ENCODE assay signal across 11 cellular contexts in the genomic region with DNA sequence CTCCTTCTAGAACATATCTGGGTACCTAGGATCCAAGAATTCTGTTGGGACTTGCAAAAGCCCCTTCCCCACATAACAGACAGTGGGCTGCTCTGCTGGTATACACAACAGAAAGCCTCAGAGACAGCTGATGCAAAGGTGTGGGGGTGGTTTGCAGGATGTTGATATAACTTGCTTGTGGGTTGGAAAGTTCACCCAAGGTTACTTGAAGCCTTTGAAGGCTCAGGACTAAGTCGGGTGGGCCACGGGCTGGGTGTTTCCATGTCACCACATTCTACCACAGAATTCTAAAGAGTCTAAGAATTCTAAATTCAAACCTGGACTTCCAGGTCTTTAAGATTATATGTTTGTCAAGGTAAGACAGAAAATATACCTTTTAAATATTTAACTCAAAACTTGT.
"Had no signal": no experiment of that assay in that cellular context is flagged by ENCODE, and none has a peak within 500 bp of the region (broad histone marks: within the 10 kb centered on the region; RNA-seq: fewer than 3 reads in every experiment).

No MANE protein-coding gene starts in this region.

- H3K27ac Mint-ChIP-seq: activated T-cell treated with anti-CD3 and anti-CD28 coated beads, Interleukin-2, amount 50 U/mL, for 24 hours had no signal

- H3K9me3 Mint-ChIP-seq: activated T-cell treated with anti-CD3 and anti-CD28 coated beads, Interleukin-2, amount 50 U/mL, for 24 hours had no signal

- H3K4me3 ChIP-seq: body of pancreas, colonic mucosa, ovary, right lobe of liver, thyroid gland had no signal

- H3K4me1 ChIP-seq: colonic mucosa, right lobe of liver had no signal

- H3K27ac ChIP-seq: body of pancreas, colonic mucosa, ovary, right lobe of liver, thyroid gland, WERI-Rb-1 had no signal

- H3K27me3 ChIP-seq: body of pancreas, colonic mucosa, ovary, right lobe of liver, thyroid gland had no signal

- DNase-seq: activated T-cell treated with anti-CD3 and anti-CD28 coated beads, Interleukin-2, amount 50 U/mL, for 24 hours; amygdala; body of pancreas; caudate nucleus; colonic mucosa; ovary; right lobe of liver; thyroid gland; WERI-Rb-1 had no signal

- H3K36me3 ChIP-seq: colonic mucosa, ovary, right lobe of liver, thyroid gland, WERI-Rb-1 had no signal

- ATAC-seq: body of pancreas, left lobe of liver, right lobe of liver, SK-N-SH treated with all-trans-retinoic acid at 6 μM for 48 hours had no signal

- H3K4me3 Mint-ChIP-seq: activated T-cell treated with anti-CD3 and anti-CD28 coated beads, Interleukin-2, amount 50 U/mL, for 24 hours had no signal

- H3K9me3 ChIP-seq: body of pancreas, colonic mucosa, ovary, right lobe of liver, thyroid gland had no signal
